9 cellular contexts compared by ENCODE assay signal in the genomic region with DNA sequence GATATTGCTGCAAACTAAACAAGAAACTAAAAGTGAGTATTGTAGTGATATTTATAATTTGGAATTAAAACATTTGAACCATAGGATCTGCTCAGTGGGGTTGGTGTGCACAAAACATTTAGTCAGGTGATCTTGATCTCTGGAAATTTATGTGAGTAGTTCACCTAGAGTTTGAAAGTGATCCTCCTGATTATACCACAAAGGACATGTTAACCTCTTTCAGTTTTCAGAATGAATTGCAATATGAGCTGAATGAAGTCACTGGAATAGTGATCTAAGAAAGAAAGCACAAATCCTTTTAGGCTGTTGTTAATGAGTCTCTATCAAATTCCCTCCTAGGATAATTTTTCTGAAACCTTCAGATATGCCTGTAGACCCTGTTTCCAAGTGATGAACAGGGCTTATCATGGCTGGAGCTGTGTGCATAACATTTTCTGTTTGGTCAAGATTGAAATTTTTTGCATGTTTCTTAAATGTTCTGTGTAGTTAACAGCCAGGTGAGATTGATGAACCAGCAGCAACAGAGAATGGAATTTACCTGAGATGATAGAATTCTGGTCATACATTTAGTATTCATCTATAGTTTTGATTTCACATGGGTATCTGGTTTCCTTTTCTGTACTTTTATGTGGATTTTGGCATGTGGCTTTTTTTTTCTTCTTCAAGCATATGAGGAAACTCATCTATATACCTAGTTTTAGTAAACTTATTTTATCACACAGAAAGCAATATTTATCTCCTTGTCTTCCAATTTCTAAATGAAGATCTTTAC. TPM values are rescaled to one million over a fixed set of nuclear protein-coding genes. Genes with fewer than 3 reads are reported as not detected.
DNase-seq lines count a peak whose midpoint lies in the region; ATAC-seq and TF ChIP-seq lines count a peak whose summit lies in the region.
"Had no signal": no experiment of that assay in that cellular context is flagged by ENCODE, and none has a peak within 500 bp of the region (broad histone marks: within the 10 kb centered on the region; RNA-seq: fewer than 3 reads in every experiment).

No MANE protein-coding gene starts in this region.

- no peaks in the 10 kb centered on the region for H3K9me3 ChIP-seq in ascending aorta
- H3K9me3 ChIP-seq in PC-9 (ENCODE audit: insufficient read depth, low read depth): no peaks in the 10 kb centered on the region

- DNase-seq in activated CD8-positive, alpha-beta memory T cell treated with anti-CD3 and anti-CD28 coated beads, Interleukin-2, amount 10 ng/mL, durations not matched to agents 7 days and 5 days: no peak
- no peak for DNase-seq in activated CD8-positive, alpha-beta memory T cell treated with anti-CD3 and anti-CD28 coated beads, Interleukin-2, amount 50 U/mL, for 4 hours
- DNase-seq in mesothelial cell of epicardium (ENCODE audit: low spot score in 2 of 2, unreplicated experiment in 2 of 2) (no peak), ascending aorta (ENCODE audit: low spot score in 2 of 2) (no peak), NCI-H774 (lab: John Stamatoyannopoulos, UW) (no peak), PC-9 (no peak)
- DNase-seq: ACHN had no signal

- TF ChIP-seq CTCF in mesothelial cell of epicardium (IDR thresholded peaks at IDR 0.05; ENCODE audit: unreplicated experiment) (no peak), ascending aorta (IDR thresholded peaks at IDR 0.05) (no peak), PC-9 (conservative IDR thresholded peaks at IDR 0.05) (no peak)

- H3K4me2 ChIP-seq in PC-9: no peak overlapping the region

- POLR2A ChIA-PET in PC-9 (lab: Charles Lee; ENCODE audit: unreplicated experiment): no interaction called here

- H3K36me3 ChIP-seq in ascending aorta: no peaks in the 10 kb centered on the region
- H3K36me3 ChIP-seq in PC-9 (ENCODE audit: low read depth): no peaks in the 10 kb centered on the region

- peak; percentile 94 for ATAC-seq in activated CD8-positive, alpha-beta memory T cell treated with anti-CD3 and anti-CD28 coated beads, Interleukin-2, amount 10 ng/mL, durations not matched to agents 7 days and 5 days
- peak; percentile 90 for ATAC-seq in GM21737 (IDR thresholded peaks at IDR 0.05; ENCODE audit: unreplicated experiment)
- peak; percentile 86 for ATAC-seq in HG03439 (IDR thresholded peaks at IDR 0.05; ENCODE audit: unreplicated experiment)

- intact Hi-C loops in ascending aorta (cut with DNase I) (no loop called here), PC-9 (cut with micrococcal nuclease; ENCODE audit: unreplicated experiment) (no loop called here)

- H3K27ac ChIP-seq in ascending aorta: no peak overlapping the region
- H3K27ac ChIP-seq in PC-9: no peak overlapping the region

- H3F3A ChIP-seq in PC-9 (ENCODE audit: insufficient read depth, low read depth): no peaks in the 10 kb centered on the region

- H3K9me3 Mint-ChIP-seq in activated CD8-positive, alpha-beta memory T cell treated with anti-CD3 and anti-CD28 coated beads, Interleukin-2, amount 10 ng/mL, durations not matched to agents 7 days and 5 days (ENCODE audit: low read depth): peaks cover 2% of the 10 kb centered on the region
- H3K9me3 Mint-ChIP-seq in mesothelial cell of epicardium: peaks cover 15% of the 10 kb centered on the region

- H2AFZ ChIP-seq in PC-9: no peak overlapping the region

- H3K4me1 ChIP-seq in ascending aorta (no peaks in the 10 kb centered on the region), PC-9 (replicated peaks; ENCODE audit: insufficient read depth) (no peaks in the 10 kb centered on the region)

- no peak overlapping the region for H3K4me3 ChIP-seq in ascending aorta
- H3K4me3 ChIP-seq in PC-9: no peak overlapping the region

- CTCF ChIA-PET in activated CD8-positive, alpha-beta memory T cell treated with anti-CD3 and anti-CD28 coated beads, Interleukin-2, amount 10 ng/mL, durations not matched to agents 7 days and 5 days (lab: Charles Lee): interaction anchor here (1.2 kb wide), 1 partner anchor 14 kb away, joined by 3 read pairs; no protein-coding TSS in a partner anchor
- CTCF ChIA-PET in PC-9 (lab: Charles Lee): no interaction called here

- no peaks in the 10 kb centered on the region for H3K27me3 Mint-ChIP-seq in activated CD8-positive, alpha-beta memory T cell treated with anti-CD3 and anti-CD28 coated beads, Interleukin-2, amount 10 ng/mL, durations not matched to agents 7 days and 5 days
- H3K27me3 Mint-ChIP-seq in mesothelial cell of epicardium (ENCODE audit: low read depth): no peaks in the 10 kb centered on the region

- H3K36me3 Mint-ChIP-seq in activated CD8-positive, alpha-beta memory T cell treated with anti-CD3 and anti-CD28 coated beads, Interleukin-2, amount 10 ng/mL, durations not matched to agents 7 days and 5 days: peaks cover 59% of the 10 kb centered on the region
- H3K36me3 Mint-ChIP-seq in mesothelial cell of epicardium: peaks cover 14% of the 10 kb centered on the region

- H3K4me3 Mint-ChIP-seq in activated CD8-positive, alpha-beta memory T cell treated with anti-CD3 and anti-CD28 coated beads, Interleukin-2, amount 10 ng/mL, durations not matched to agents 7 days and 5 days: no peak overlapping the region
- H3K4me3 Mint-ChIP-seq in mesothelial cell of epicardium: no peak overlapping the region

- no peaks in the 10 kb centered on the region for H3K27me3 ChIP-seq in ascending aorta
- H3K27me3 ChIP-seq in PC-9 (ENCODE audit: insufficient read depth, low read depth): no peaks in the 10 kb centered on the region

- no peaks in the 10 kb centered on the region for H4K20me1 ChIP-seq in PC-9 (ENCODE audit: insufficient read depth)

- H3K27ac Mint-ChIP-seq in activated CD8-positive, alpha-beta memory T cell treated with anti-CD3 and anti-CD28 coated beads, Interleukin-2, amount 10 ng/mL, durations not matched to agents 7 days and 5 days: peak overlapping the region; percentile 68
- peak overlapping the region; percentile 10 for H3K27ac Mint-ChIP-seq in mesothelial cell of epicardium

- H3K4me1 Mint-ChIP-seq in activated CD8-positive, alpha-beta memory T cell treated with anti-CD3 and anti-CD28 coated beads, Interleukin-2, amount 10 ng/mL, durations not matched to agents 7 days and 5 days: peaks cover 39% of the 10 kb centered on the region
- H3K4me1 Mint-ChIP-seq in mesothelial cell of epicardium: peaks cover 6% of the 10 kb centered on the region

- H3K9me2 ChIP-seq in PC-9 (ENCODE audit: insufficient read depth): no peaks in the 10 kb centered on the region

- BruUV-seq in PC-9 (replicated peaks; lab: Mats Ljungman, UMichigan): no TSS peak

- no peaks in the 10 kb centered on the region for H3K79me2 ChIP-seq in PC-9 (ENCODE audit: low read depth)

RNA-seq across cellular contexts. Expression of a gene that starts 25.5 kb away (rescaled TPM):
- total RNA-seq in activated CD8-positive, alpha-beta memory T cell treated with anti-CD3 and anti-CD28 coated beads, Interleukin-2, amount 10 ng/mL, durations not matched to agents 7 days and 5 days: 10 to 100 TPM; 34.2 to 43.1 TPM
- total RNA-seq in mesothelial cell of epicardium: 19.5 to 21.4 TPM (median 20.1 TPM) in 3 replicates
- 2.0 TPM for total RNA-seq in ascending aorta
- total RNA-seq in PC-9 (2021): 2.1 and 2.8 TPM in 2 replicates
